Comparison of ENCODE assay signal across 8 cellular contexts in genomic region chr11:83194284-83195175, GRCh38. TPM values are rescaled to one million over a fixed set of nuclear protein-coding genes. Genes with fewer than 3 reads are reported as not detected.
DNase-seq lines count a peak whose midpoint lies in the region; ATAC-seq and TF ChIP-seq lines count a peak whose summit lies in the region.

No MANE protein-coding gene starts in this region.

- peak overlapping the region; percentile 97 for H3K27ac ChIP-seq in subcutaneous abdominal adipose tissue (ENCODE audit: low read depth, low read length)

- H3K9me3 ChIP-seq in subcutaneous abdominal adipose tissue (ENCODE audit: control insufficient read depth in 5 of 5, low read length in 5 of 5): no peaks in the 10 kb centered on the region

- H3K27me3 ChIP-seq in subcutaneous abdominal adipose tissue (ENCODE audit: control insufficient read depth in 5 of 5, insufficient read depth in 4 of 5, low read length in 5 of 5): no peaks in the 10 kb centered on the region

- peaks cover 6 to 29% (median 16%) of the 10 kb centered on the region in 5 donors for H3K36me3 ChIP-seq in subcutaneous abdominal adipose tissue (ENCODE audit: control insufficient read depth in 5 of 5, insufficient read depth in 5 of 5, low read length in 5 of 5)

- H3K9me3 Mint-ChIP-seq in activated T-helper 2 cell treated with anti-CD3 and anti-CD28 coated beads, Interferon-gamma antibody, Interleukin-2, Interleukin-4, amounts not matched to agents 10 μg/mL and 5 μg/mL and 100 μg/mL, durations not matched to agents 14 hours and 24 hours and 36 hours: no peaks in the 10 kb centered on the region
- H3K9me3 Mint-ChIP-seq in neural crest cell: no peaks in the 10 kb centered on the region

- peak overlapping the region; percentile 99 for H3K4me3 Mint-ChIP-seq in activated T-helper 2 cell treated with anti-CD3 and anti-CD28 coated beads, Interferon-gamma antibody, Interleukin-2, Interleukin-4, amounts not matched to agents 10 μg/mL and 5 μg/mL and 100 μg/mL, durations not matched to agents 14 hours and 24 hours and 36 hours (ENCODE audit: low read depth)
- H3K4me3 Mint-ChIP-seq in neural crest cell: peak overlapping the region; percentile 95

- H3K27ac Mint-ChIP-seq in activated T-helper 2 cell treated with anti-CD3 and anti-CD28 coated beads, Interferon-gamma antibody, Interleukin-2, Interleukin-4, amounts not matched to agents 10 μg/mL and 5 μg/mL and 100 μg/mL, durations not matched to agents 14 hours and 24 hours and 36 hours: peak overlapping the region; percentile 92
- H3K27ac Mint-ChIP-seq in neural crest cell (ENCODE audit: unreplicated experiment): peak overlapping the region; percentile 96

- H3K27me3 Mint-ChIP-seq in activated T-helper 2 cell treated with anti-CD3 and anti-CD28 coated beads, Interferon-gamma antibody, Interleukin-2, Interleukin-4, amounts not matched to agents 10 μg/mL and 5 μg/mL and 100 μg/mL, durations not matched to agents 14 hours and 24 hours and 36 hours (ENCODE audit: low read depth): no peaks in the 10 kb centered on the region
- H3K27me3 Mint-ChIP-seq in neural crest cell (ENCODE audit: low read depth): no peaks in the 10 kb centered on the region

- H3K4me1 ChIP-seq in subcutaneous abdominal adipose tissue (ENCODE audit: control insufficient read depth in 5 of 5, insufficient read depth in 5 of 5, low read length in 5 of 5): peaks cover 7 to 34% (median 20%) of the 10 kb centered on the region in 5 donors

- TF ChIP-seq CTCF in fibroblast of the aortic adventitia (IDR thresholded peaks at IDR 0.05; ENCODE audit: insufficient read depth, low read length) (no peak), neural crest cell (conservative IDR thresholded peaks at IDR 0.05) (no peak)

- H3K4me1 Mint-ChIP-seq in activated T-helper 2 cell treated with anti-CD3 and anti-CD28 coated beads, Interferon-gamma antibody, Interleukin-2, Interleukin-4, amounts not matched to agents 10 μg/mL and 5 μg/mL and 100 μg/mL, durations not matched to agents 14 hours and 24 hours and 36 hours (ENCODE audit: low read depth): peaks cover 21% of the 10 kb centered on the region
- H3K4me1 Mint-ChIP-seq in neural crest cell: peaks cover 44% of the 10 kb centered on the region

- peak; percentile 71 for DNase-seq in AG08396 (ENCODE audit: low spot score)
- peak; percentile 78 for DNase-seq in RPMI7951 (ENCODE audit: low read depth)
- peak; percentile 65 for DNase-seq in activated T-helper 2 cell treated with anti-CD3 and anti-CD28 coated beads, Interferon-gamma antibody, Interleukin-2, Interleukin-4, amounts not matched to agents 10 μg/mL and 5 μg/mL and 100 μg/mL, durations not matched to agents 14 hours and 24 hours and 36 hours (ENCODE audit: low spot score)
- peak; percentile 68 for DNase-seq in fibroblast of the aortic adventitia (ENCODE audit: low read depth)
- DNase-seq in neural crest cell (ENCODE audit: low read depth, low spot score): peak; percentile 24

- H3K9ac ChIP-seq in subcutaneous abdominal adipose tissue (ENCODE audit: low read length in 5 of 5): peak overlapping the region; percentile 85 to 97 (median 90)

- H3K36me3 Mint-ChIP-seq in activated T-helper 2 cell treated with anti-CD3 and anti-CD28 coated beads, Interferon-gamma antibody, Interleukin-2, Interleukin-4, amounts not matched to agents 10 μg/mL and 5 μg/mL and 100 μg/mL, durations not matched to agents 14 hours and 24 hours and 36 hours (ENCODE audit: low read depth): peaks cover 20% of the 10 kb centered on the region
- H3K36me3 Mint-ChIP-seq in neural crest cell (ENCODE audit: low read depth): no peaks in the 10 kb centered on the region

- H3K4me3 ChIP-seq in fibroblast of the aortic adventitia (ENCODE audit: low read depth, low read length) (peak overlapping the region; percentile 90), subcutaneous abdominal adipose tissue (ENCODE audit: low read depth in 1 of 5, low read length in 5 of 5) (peak overlapping the region; percentile 86 to 99 (median 93))

- intact Hi-C loops in activated T-helper 2 cell treated with anti-CD3 and anti-CD28 coated beads, Interferon-gamma antibody, Interleukin-2, Interleukin-4, amounts not matched to agents 10 μg/mL and 5 μg/mL and 100 μg/mL, durations not matched to agents 14 hours and 24 hours and 36 hours (cut with micrococcal nuclease): loop anchor here (1.0 to 2.0 kb wide), 3 partner anchors 56 to 122 kb away; partner anchors contain the start of gene CCDC90B

- ATAC-seq in GM18868 (IDR thresholded peaks at IDR 0.05; ENCODE audit: unreplicated experiment) (peak; percentile 51), HG03066 (IDR thresholded peaks at IDR 0.05; ENCODE audit: low read depth, unreplicated experiment) (peak; percentile 50)

RNA-seq across cellular contexts. Expression of gene ANKRD42, which starts 1.0 kb away (rescaled TPM):
- 4.5 and 5.8 TPM in 2 replicates for total RNA-seq in RPMI7951 (2014; rRNA removed; shearing (Covaris generic))
- total RNA-seq in activated T-helper 2 cell treated with anti-CD3 and anti-CD28 coated beads, Interferon-gamma antibody, Interleukin-2, Interleukin-4, amounts not matched to agents 10 μg/mL and 5 μg/mL and 100 μg/mL, durations not matched to agents 14 hours and 24 hours and 36 hours: 3.7 TPM in 2 replicates
- 8.3 and 9.5 TPM in 2 replicates for total RNA-seq in fibroblast of the aortic adventitia (ENCODE audit: low replicate concordance)
- 7.8 and 7.9 TPM in 2 replicates for total RNA-seq in neural crest cell

RNA-seq across cellular contexts. Expression of gene PCF11, which starts 37.6 kb away (rescaled TPM):
- total RNA-seq in RPMI7951 (2014; rRNA removed; shearing (Covaris generic)): 16.6 and 18.9 TPM in 2 replicates
- 62.9 and 63.0 TPM in 2 replicates for total RNA-seq in activated T-helper 2 cell treated with anti-CD3 and anti-CD28 coated beads, Interferon-gamma antibody, Interleukin-2, Interleukin-4, amounts not matched to agents 10 μg/mL and 5 μg/mL and 100 μg/mL, durations not matched to agents 14 hours and 24 hours and 36 hours
- total RNA-seq in fibroblast of the aortic adventitia (ENCODE audit: low replicate concordance) (47.7 and 49.2 TPM in 2 replicates), neural crest cell (67.3 and 67.9 TPM in 2 replicates)

Comparison
In these comparisons a context has a peak if more than half of its experiments do, and no peak if none do; other contexts are left out.
1. Peak in every context shown above with its lines: DNase-seq, ATAC-seq, H3K4me3 ChIP-seq and H3K27ac ChIP-seq.
2. DNase-seq: peak in every context shown above with its lines; median percentile 78 in RPMI7951; 71 in AG08396; 68 in fibroblast of the aortic adventitia; 65 in activated T-helper 2 cell treated with anti-CD3 and anti-CD28 coated beads, Interferon-gamma antibody, Interleukin-2, Interleukin-4, amounts not matched to agents 10 μg/mL and 5 μg/mL and 100 μg/mL, durations not matched to agents 14 hours and 24 hours and 36 hours; 24 in neural crest cell.